Comparison of ENCODE assay signal across 18 cellular contexts in genomic region chrX:370963-371745, GRCh38. TPM values are rescaled to one million over a fixed set of nuclear protein-coding genes. Genes with fewer than 3 reads are reported as not detected.
DNase-seq lines count a peak whose midpoint lies in the region; ATAC-seq and TF ChIP-seq lines count a peak whose summit lies in the region.
"Had no signal": no experiment of that assay in that cellular context is flagged by ENCODE, and none has a peak within 500 bp of the region (broad histone marks: within the 10 kb centered on the region; RNA-seq: fewer than 3 reads in every experiment).

No MANE protein-coding gene starts in this region.

- H3K79me1 ChIP-seq in mesendoderm (ENCODE audit: low read length) = peaks cover 2% of the 10 kb centered on the region

- peaks cover 1% of the 10 kb centered on the region in 2 donors for H3K36me3 Mint-ChIP-seq in activated T-cell treated with anti-CD3 and anti-CD28 coated beads, Interleukin-2, amount 50 U/mL, for 72 hours (ENCODE audit: insufficient read depth in 2 of 2)
- peaks cover 4% of the 10 kb centered on the region for H3K36me3 Mint-ChIP-seq in activated naive CD8-positive, alpha-beta T cell treated with anti-CD3 and anti-CD28 coated beads, Interleukin-2, amount 50 U/mL, for 24 hours (ENCODE audit: low read depth)
- no peaks in the 10 kb centered on the region for H3K36me3 Mint-ChIP-seq in type B pancreatic cell
- H3K36me3 Mint-ChIP-seq: stimulated activated effector memory CD8-positive, alpha-beta T cell treated with anti-CD3 and anti-CD28 coated beads, Interleukin-12 subunit alpha, Interleukin-12 subunit beta, amount 100 ng/mL, for 72 hours had no signal

- H3K27ac Mint-ChIP-seq in activated T-cell treated with anti-CD3 and anti-CD28 coated beads, Interleukin-2, amount 50 U/mL, for 72 hours = no peak overlapping the region
- H3K27ac Mint-ChIP-seq in activated naive CD8-positive, alpha-beta T cell treated with anti-CD3 and anti-CD28 coated beads, Interleukin-2, amount 50 U/mL, for 24 hours = no peak overlapping the region
- H3K27ac Mint-ChIP-seq in type B pancreatic cell = no peak overlapping the region
- H3K27ac Mint-ChIP-seq: activated T-helper 17 cell treated with anti-CD3 and anti-CD28 coated beads, Interleukin-2, amount 50 U/mL, for 72 hours; stimulated activated effector memory CD8-positive, alpha-beta T cell treated with anti-CD3 and anti-CD28 coated beads, Interleukin-12 subunit alpha, Interleukin-12 subunit beta, amount 100 ng/mL, for 72 hours had no signal

- H3K23ac ChIP-seq in mesendoderm (ENCODE audit: low read length) = peak overlapping the region; percentile 66

- peaks cover 1% of the 10 kb centered on the region for H3K79me2 ChIP-seq in mesendoderm (ENCODE audit: control insufficient read depth, insufficient read depth, low read length)

- peak overlapping the region; percentile 61 to 73 for H3K4me3 Mint-ChIP-seq in activated T-cell treated with anti-CD3 and anti-CD28 coated beads, Interleukin-2, amount 50 U/mL, for 72 hours
- peak overlapping the region; percentile 51 for H3K4me3 Mint-ChIP-seq in activated naive CD8-positive, alpha-beta T cell treated with anti-CD3 and anti-CD28 coated beads, Interleukin-2, amount 50 U/mL, for 24 hours
- H3K4me3 Mint-ChIP-seq in type B pancreatic cell = peak overlapping the region; percentile 80
- H3K4me3 Mint-ChIP-seq: stimulated activated effector memory CD8-positive, alpha-beta T cell treated with anti-CD3 and anti-CD28 coated beads, Interleukin-12 subunit alpha, Interleukin-12 subunit beta, amount 100 ng/mL, for 72 hours had no signal

- H3K36me3 ChIP-seq in mesendoderm (ENCODE audit: control insufficient read depth, insufficient read depth, low read length) = no peaks in the 10 kb centered on the region
- H3K36me3 ChIP-seq: ovary had no signal

- no peaks in the 10 kb centered on the region for H3K9me3 Mint-ChIP-seq in activated T-cell treated with anti-CD3 and anti-CD28 coated beads, Interleukin-2, amount 50 U/mL, for 72 hours
- no peaks in the 10 kb centered on the region for H3K9me3 Mint-ChIP-seq in activated naive CD8-positive, alpha-beta T cell treated with anti-CD3 and anti-CD28 coated beads, Interleukin-2, amount 50 U/mL, for 24 hours
- no peaks in the 10 kb centered on the region for H3K9me3 Mint-ChIP-seq in type B pancreatic cell
- H3K9me3 Mint-ChIP-seq: activated T-helper 17 cell treated with anti-CD3 and anti-CD28 coated beads, Interleukin-2, amount 50 U/mL, for 72 hours; stimulated activated effector memory CD8-positive, alpha-beta T cell treated with anti-CD3 and anti-CD28 coated beads, Interleukin-12 subunit alpha, Interleukin-12 subunit beta, amount 100 ng/mL, for 72 hours had no signal

- H3K27me3 ChIP-seq in mesendoderm (ENCODE audit: insufficient read depth, low read length, poor library complexity) = peaks cover 7% of the 10 kb centered on the region
- H3K27me3 ChIP-seq: ovary had no signal

- WGBS in mesendoderm (ENCODE audit: extremely low coverage, insufficient coverage, low lambda C conversion rate) = no CpG with 5 or more reads among the region's 48 CpGs

- no peak for TF ChIP-seq CTCF in type B pancreatic cell (conservative IDR thresholded peaks at IDR 0.05)

- H3K4me1 Mint-ChIP-seq in activated T-cell treated with anti-CD3 and anti-CD28 coated beads, Interleukin-2, amount 50 U/mL, for 72 hours (ENCODE audit: low read depth) = peaks cover 22% of the 10 kb centered on the region
- peaks cover 32% of the 10 kb centered on the region for H3K4me1 Mint-ChIP-seq in activated naive CD8-positive, alpha-beta T cell treated with anti-CD3 and anti-CD28 coated beads, Interleukin-2, amount 50 U/mL, for 24 hours
- H3K4me1 Mint-ChIP-seq in type B pancreatic cell (ENCODE audit: unreplicated experiment) = peaks cover 20% of the 10 kb centered on the region

- no peak overlapping the region for H3K27ac ChIP-seq in mesendoderm (ENCODE audit: low read depth, low read length)
- H3K27ac ChIP-seq: ovary, tibial nerve had no signal

- no peak overlapping the region for H4K5ac ChIP-seq in mesendoderm (ENCODE audit: low read length)

- no peak overlapping the region for H2BK15ac ChIP-seq in mesendoderm (replicated peaks; ENCODE audit: low read depth)

- no peak overlapping the region for H2BK5ac ChIP-seq in mesendoderm (ENCODE audit: low read length)

- no peak overlapping the region for H4K8ac ChIP-seq in mesendoderm (ENCODE audit: low read depth, low read length)

- H3K4me2 ChIP-seq in mesendoderm (ENCODE audit: low read length) = no peak overlapping the region

- H2AK5ac ChIP-seq in mesendoderm (ENCODE audit: low read length) = no peak overlapping the region

- H3K18ac ChIP-seq in mesendoderm (ENCODE audit: low read length) = no peak overlapping the region

- ATAC-seq in activated T-cell treated with anti-CD3 and anti-CD28 coated beads, Interleukin-2, amount 50 U/mL, for 72 hours (replicated peaks in 1 of 2) = no peak
- no peak for ATAC-seq in activated naive CD8-positive, alpha-beta T cell treated with anti-CD3 and anti-CD28 coated beads, Interleukin-2, amount 50 U/mL, for 24 hours
- ATAC-seq: activated T-helper 17 cell treated with anti-CD3 and anti-CD28 coated beads, Interleukin-2, amount 50 U/mL, for 72 hours; stimulated activated effector memory CD8-positive, alpha-beta T cell treated with anti-CD3 and anti-CD28 coated beads, Interleukin-12 subunit alpha, Interleukin-12 subunit beta, amount 100 ng/mL, for 72 hours had no signal

- no peak overlapping the region for H3K4me3 ChIP-seq in mesendoderm (ENCODE audit: low read length)
- H3K4me3 ChIP-seq: ovary, tibial nerve had no signal

- H3K27me3 Mint-ChIP-seq in activated T-cell treated with anti-CD3 and anti-CD28 coated beads, Interleukin-2, amount 50 U/mL, for 72 hours (ENCODE audit: low read depth) = peaks cover 32% of the 10 kb centered on the region
- H3K27me3 Mint-ChIP-seq in activated naive CD8-positive, alpha-beta T cell treated with anti-CD3 and anti-CD28 coated beads, Interleukin-2, amount 50 U/mL, for 24 hours = peaks cover 28% of the 10 kb centered on the region
- H3K27me3 Mint-ChIP-seq in type B pancreatic cell = peaks cover 34% of the 10 kb centered on the region

- no peak overlapping the region for H3K4ac ChIP-seq in mesendoderm (ENCODE audit: low read depth, low read length)

- no peak for DNase-seq in activated T-cell treated with anti-CD3 and anti-CD28 coated beads, Interleukin-2, amount 50 U/mL, for 72 hours
- no peak for DNase-seq in activated T-cell treated with anti-CD3 and anti-CD28 coated beads, Interleukin-2, amount 50 U/mL, for 1 hour
- no peak for DNase-seq in activated naive CD8-positive, alpha-beta T cell treated with anti-CD3 and anti-CD28 coated beads, Interleukin-2, amount 50 U/mL, for 24 hours
- DNase-seq in mesendoderm (no peak), type B pancreatic cell (ENCODE audit: extremely low spot score, unreplicated experiment) (no peak), AG08395 (ENCODE audit: low spot score) (no peak), NCI-H2029 treated with DMSO at 0.1 percent for 48 hours (lab: John Stamatoyannopoulos, UW) (no peak), NCI-H446 (lab: John Stamatoyannopoulos, UW) (no peak)
- DNase-seq: activated CD4-positive, alpha-beta T cell treated with anti-CD3 and anti-CD28 coated beads, Interleukin-2, amount 50 U/mL, for 48 hours; amygdala; DMS53; NCI-H1417; NCI-H2171 treated with DMSO at 0.1 percent for 48 hours; NCI-H82; ovary had no signal

- no peak overlapping the region for H2BK120ac ChIP-seq in mesendoderm (ENCODE audit: low read depth, low read length)

- H3K56ac ChIP-seq in mesendoderm (ENCODE audit: low read length) = no peak overlapping the region

- no peak overlapping the region for H3K9ac ChIP-seq in mesendoderm (ENCODE audit: low read length)

- no peaks in the 10 kb centered on the region for H3K4me1 ChIP-seq in mesendoderm (ENCODE audit: control insufficient read depth, low read depth, low read length)

RNA-seq across cellular contexts. Expression of gene PPP2R3B, which starts 15.6 kb away (rescaled TPM):
- total RNA-seq in activated T-cell treated with anti-CD3 and anti-CD28 coated beads, Interleukin-2, amount 50 U/mL, for 72 hours = 10 to 100 TPM; 44.7 to 50.1 TPM
- 26.4 TPM for polyA plus RNA-seq in mesendoderm (2013, experiment 1 of 2)
- polyA plus RNA-seq in mesendoderm (2013, experiment 2 of 2) = 27.4 TPM
- total RNA-seq in type B pancreatic cell (ENCODE audit: low replicate concordance) = 33.2 and 53.4 TPM in 2 replicates

RNA-seq across cellular contexts. Expression of gene GTPBP6, which starts 52.6 kb away (rescaled TPM):
- total RNA-seq in activated T-cell treated with anti-CD3 and anti-CD28 coated beads, Interleukin-2, amount 50 U/mL, for 72 hours = 10 to 100 TPM; 47.2 to 53.6 TPM
- 38.4 TPM for polyA plus RNA-seq in mesendoderm (2013, experiment 1 of 2)
- polyA plus RNA-seq in mesendoderm (2013, experiment 2 of 2) = 38.5 TPM
- total RNA-seq in type B pancreatic cell (ENCODE audit: low replicate concordance) = 45.7 and 53.5 TPM in 2 replicates
